ENCODE assay signal across 1 cellular context in the genomic region with DNA sequence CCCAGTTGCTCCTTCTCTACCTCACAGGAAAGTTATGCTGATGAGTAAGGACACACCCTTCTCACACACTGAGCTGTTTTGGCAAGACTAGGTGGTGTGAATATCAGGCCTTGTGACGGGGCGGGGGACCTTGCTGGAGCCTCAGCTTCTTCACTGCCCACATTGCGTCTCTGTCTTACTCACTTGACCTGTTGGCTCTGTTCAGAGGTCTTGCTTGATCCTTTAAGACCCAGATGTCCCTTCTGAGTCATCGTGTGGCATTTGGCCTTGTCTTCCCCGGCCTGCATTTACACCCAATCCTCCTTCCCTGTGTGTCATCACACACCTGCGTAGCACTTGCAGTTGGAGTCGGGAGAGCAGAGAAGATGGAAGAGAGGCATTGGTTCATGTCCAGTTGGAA.
TF ChIP-seq lines count a peak whose summit lies in the region.

No MANE protein-coding gene starts in this region.

TF ChIP-seq in H1, 55 proteins besides CTCF, POLR2A, EP300 and RAD21:
- TF ChIP-seq, protein P1, sequence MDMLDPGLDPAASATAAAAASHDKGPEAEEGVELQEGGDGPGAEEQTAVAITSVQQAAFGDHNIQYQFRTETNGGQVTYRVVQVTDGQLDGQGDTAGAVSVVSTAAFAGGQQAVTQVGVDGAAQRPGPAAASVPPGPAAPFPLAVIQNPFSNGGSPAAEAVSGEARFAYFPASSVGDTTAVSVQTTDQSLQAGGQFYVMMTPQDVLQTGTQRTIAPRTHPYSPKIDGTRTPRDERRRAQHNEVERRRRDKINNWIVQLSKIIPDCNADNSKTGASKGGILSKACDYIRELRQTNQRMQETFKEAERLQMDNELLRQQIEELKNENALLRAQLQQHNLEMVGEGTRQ (IDR thresholded peaks at IDR 0.05; ENCODE audit: low read length), result no peak
- no peak for TF ChIP-seq SP2 (IDR thresholded peaks at IDR 0.05; ENCODE audit: low read length)
- TF ChIP-seq HDAC2 (IDR thresholded peaks at IDR 0.05; ENCODE audit: borderline replicate concordance in 1 of 2, low read depth in 2 of 2, low read length in 2 of 2), result no peak
- TF ChIP-seq SUZ12 (IDR thresholded peaks at IDR 0.05; ENCODE audit: low read length), result no peak
- no peak for TF ChIP-seq SP4 (IDR thresholded peaks at IDR 0.05; ENCODE audit: low read length)
- TF ChIP-seq PHF8 (conservative IDR thresholded peaks at IDR 0.05; ENCODE audit: low read depth, low read length), result no peak
- no peak for TF ChIP-seq CREB1 (IDR thresholded peaks at IDR 0.05)
- no peak for TF ChIP-seq HDAC6 (IDR thresholded peaks at IDR 0.05; ENCODE audit: low read depth, low read length)
- no peak for TF ChIP-seq SRF (IDR thresholded peaks at IDR 0.05; ENCODE audit: low read depth, low read length)
- no peak for TF ChIP-seq SP1 (IDR thresholded peaks at IDR 0.05; ENCODE audit: low read depth, low read length)
- TF ChIP-seq MAFK (IDR thresholded peaks at IDR 0.05; ENCODE audit: low read depth, low read length), result no peak
- TF ChIP-seq YY1 (IDR thresholded peaks at IDR 0.05; ENCODE audit: low read depth, low read length), result no peak
- no peak for TF ChIP-seq KDM5A (IDR thresholded peaks at IDR 0.05; ENCODE audit: low read length)
- TF ChIP-seq BACH1 (IDR thresholded peaks at IDR 0.05; ENCODE audit: low read length), result no peak
- no peak for TF ChIP-seq TBP (IDR thresholded peaks at IDR 0.05; ENCODE audit: low read depth, low read length)
- TF ChIP-seq GTF2F1 (IDR thresholded peaks at IDR 0.05; ENCODE audit: borderline replicate concordance, low read depth, low read length), result no peak
- no peak for TF ChIP-seq CTBP2 (IDR thresholded peaks at IDR 0.05; ENCODE audit: borderline replicate concordance, insufficient read depth, insufficient read length, low read length)
TF ChIP-seq in H1: peak in this region for 0.
